In the genomic region with DNA sequence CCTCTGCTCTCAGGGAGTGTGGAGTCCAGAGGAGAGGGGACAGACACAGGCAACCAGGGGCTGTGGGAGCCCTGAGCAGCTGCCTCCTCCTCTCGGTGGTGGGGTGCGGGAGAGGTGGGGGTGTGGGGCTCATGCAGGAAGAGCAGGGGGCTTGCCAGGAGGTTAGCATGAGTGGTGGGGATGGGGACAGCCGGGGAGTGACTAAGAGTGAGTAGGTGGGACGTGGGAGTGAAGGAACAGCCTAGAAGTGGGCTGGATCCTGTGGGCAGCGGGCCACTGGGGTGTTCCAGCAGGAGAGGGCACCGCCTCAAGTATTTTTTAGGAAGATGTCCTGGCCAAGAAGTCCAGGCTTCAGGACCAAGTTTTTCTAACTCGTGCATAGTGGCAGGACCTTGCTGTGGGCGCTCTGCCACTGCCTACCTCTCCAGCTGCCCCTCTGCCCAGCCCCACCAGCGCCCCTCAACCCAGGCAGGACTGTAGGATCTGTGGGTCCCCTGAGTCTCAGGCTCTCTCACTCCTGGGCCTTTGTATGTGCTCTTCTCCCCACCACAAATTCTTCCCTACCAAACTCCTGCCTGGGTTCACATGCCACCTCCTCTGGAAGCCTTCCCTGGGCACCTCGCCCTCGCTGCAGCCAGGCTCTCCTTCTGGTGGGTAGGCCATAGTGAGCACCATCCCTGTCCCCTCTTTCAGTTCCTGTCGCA, we compare ENCODE assay signal across 19 cellular contexts. TPM values are rescaled to one million over a fixed set of nuclear protein-coding genes. Genes with fewer than 3 reads are reported as not detected.
A peak's percentile ranks its signal among the peaks of the same experiment; 100 is the strongest.
DNase-seq lines count a peak whose midpoint lies in the region; ATAC-seq, FAIRE-seq and TF ChIP-seq lines count a peak whose summit lies in the region.
"Had no signal": no experiment of that assay in that cellular context is flagged by ENCODE, and none has a peak within 500 bp of the region (broad histone marks: within the 10 kb centered on the region; RNA-seq: fewer than 3 reads in every experiment).

No MANE protein-coding gene starts in this region.

- no peaks in the 10 kb centered on the region for H3K27me3 ChIP-seq in Panc1 (ENCODE audit: control insufficient read depth, insufficient read depth, low read length)
- H3K27me3 ChIP-seq in H1 (replicated peaks in 1 of 4; ENCODE audit: control insufficient read depth in 3 of 4, extremely low read depth in 1 of 4, insufficient read depth in 3 of 4, low read length in 3 of 4), result no peaks in the 10 kb centered on the region
- no peaks in the 10 kb centered on the region for H3K27me3 ChIP-seq in SK-N-SH (ENCODE audit: insufficient read depth)
- H3K27me3 ChIP-seq: SJSA1 had no signal

- H4K20me1 ChIP-seq in H1 (replicated peaks in 1 of 2; ENCODE audit: control insufficient read depth in 1 of 2, insufficient read depth in 2 of 2, low read length in 2 of 2) (no peaks in the 10 kb centered on the region), SK-N-SH (ENCODE audit: insufficient read depth) (no peaks in the 10 kb centered on the region)

- POLR2A ChIA-PET in HEK293 (lab: Yijun Ruan, JAX), result no interaction called here
- POLR2A ChIA-PET in Panc1 (lab: Charles Lee), result no interaction called here
- POLR2A ChIA-PET in H1 (lab: Charles Lee; ENCODE audit: partially characterized antibody), result interaction anchor here (0.8 kb wide), 1 partner anchor 291 kb away, joined by 3 read pairs; no protein-coding TSS in a partner anchor
- POLR2A ChIA-PET in SK-N-SH (lab: Yijun Ruan, JAX), result no interaction called here

- DNase-seq in Panc1 (ENCODE audit: low read depth, low spot score) (no peak), H1 (ENCODE audit: low read depth in 1 of 2, low spot score in 2 of 2) (no peak), posterior vena cava (ENCODE audit: low spot score) (peak; percentile 68), SK-N-SH (no peak), superior temporal gyrus (ENCODE audit: extremely low spot score) (no peak), NCI-H2196 (lab: John Stamatoyannopoulos, UW; ENCODE audit: unreplicated experiment) (no peak)
- DNase-seq: CD4-positive, alpha-beta T cell; COR-L47; DMS79; HFFc6; NCI-H1105; NCI-H2029 treated with DMSO at 0.1 percent for 48 hours; NCI-H526; PC-3; RPMI8226 had no signal

- 89% methylated on average over 12 of the region's 12 CpGs; no CpG with 5 or more reads in 1 of the 2 experiments for WGBS in H1 (ENCODE audit: extremely low coverage in 1 of 2, insufficient coverage in 1 of 2, insufficient read length in 1 of 2, insufficient replicate concordance in 2 of 2, low coverage in 1 of 2, low lambda C conversion rate in 2 of 2, missing lambda C conversion rate in 1 of 2), 2 experiments
- 86% methylated on average over 9 of the region's 12 CpGs for WGBS in SK-N-SH (ENCODE audit: low lambda C conversion rate)

- TF ChIP-seq RAD21 in H1 (IDR thresholded peaks at IDR 0.05 in 1 of 2, conservative IDR thresholded peaks at IDR 0.05 in 1 of 2; ENCODE audit: low read depth in 2 of 2, low read length in 2 of 2), result no peak
- no peak for TF ChIP-seq RAD21 in SK-N-SH (IDR thresholded peaks at IDR 0.05; ENCODE audit: low read length)

- no peak overlapping the region for H3K4me2 ChIP-seq in H1 (ENCODE audit: insufficient read depth in 1 of 2, low read depth in 2 of 2, low read length in 2 of 2)
- H3K4me2 ChIP-seq in SK-N-SH, result no peak overlapping the region

- H3K27ac ChIP-seq in HEK293 (ENCODE audit: extremely low read depth, low read depth, low read length), result no peak overlapping the region
- H3K27ac ChIP-seq in Panc1 (ENCODE audit: low read length), result no peak overlapping the region
- no peak overlapping the region for H3K27ac ChIP-seq in H1 (ENCODE audit: low read depth, low read length)
- H3K27ac ChIP-seq in SK-N-SH (ENCODE audit: low read depth in 2 of 2, low read length in 1 of 2), result no peak overlapping the region
- H3K27ac ChIP-seq: SJSA1 had no signal

- H3K79me1 ChIP-seq in H1 (ENCODE audit: low read depth, low read length), result no peaks in the 10 kb centered on the region

- H2BK5ac ChIP-seq in H1 (ENCODE audit: low read depth, low read length), result no peak overlapping the region

- no peak overlapping the region for H3K18ac ChIP-seq in H1 (ENCODE audit: extremely low read depth, low read length)

- H3K23ac ChIP-seq in H1 (ENCODE audit: insufficient read length), result no peak overlapping the region

- H2BK120ac ChIP-seq in H1 (replicated peaks; ENCODE audit: low read depth, low read length), result peak overlapping the region; percentile 6

- H3F3A ChIP-seq in SK-N-SH (replicated peaks; ENCODE audit: insufficient read depth), result no peaks in the 10 kb centered on the region

- no peak overlapping the region for H2BK20ac ChIP-seq in H1 (ENCODE audit: low read length)

- no TSS peak for BruUV-seq in Panc1 (replicated peaks; lab: Mats Ljungman, UMichigan)

- peak; percentile 24; the same call in 1 of the 2 replicates for ATAC-seq in Panc1
- ATAC-seq: PC-3 had no signal

- H3K4ac ChIP-seq in H1 (replicated peaks; ENCODE audit: insufficient read length, low read depth, low read length), result no peak overlapping the region

- intact Hi-C loops in Panc1 (cut with micrococcal nuclease; ENCODE audit: unreplicated experiment), result no loop called here
- intact Hi-C loops in posterior vena cava (cut with DNase I), result no loop called here

- H3K56ac ChIP-seq in H1 (replicated peaks; ENCODE audit: insufficient read length, low read depth, low read length), result no peak overlapping the region

- no peak for TF ChIP-seq CTCF in HEK293 (tag by site-specific recombination; IDR thresholded peaks at IDR 0.05)
- no peak for TF ChIP-seq CTCF in Panc1 (IDR thresholded peaks at IDR 0.05)
- TF ChIP-seq CTCF in H1 (IDR thresholded peaks at IDR 0.05; ENCODE audit: control extremely low read depth in 1 of 3, insufficient read depth in 1 of 3, low read depth in 1 of 3, low read length in 3 of 3), result no peak
- no peak for TF ChIP-seq CTCF in SK-N-SH (IDR thresholded peaks at IDR 0.05)

- H3K9ac ChIP-seq in H1 (replicated peaks in 1 of 4; ENCODE audit: extremely low read depth in 1 of 4, low read depth in 3 of 4, low read length in 3 of 4) (no peak overlapping the region), SK-N-SH (no peak overlapping the region)

- peak overlapping the region; percentile 78 for H4K91ac ChIP-seq in H1 (replicated peaks; ENCODE audit: insufficient read length, low read length)

- H3K4me1 ChIP-seq in HEK293 (ENCODE audit: control insufficient read depth, insufficient read depth, low read length), result no peaks in the 10 kb centered on the region
- no peaks in the 10 kb centered on the region for H3K4me1 ChIP-seq in Panc1 (ENCODE audit: control insufficient read depth, insufficient read depth, low read length)
- peaks cover 0 to 4% (median 0%) of the 10 kb centered on the region in 4 experiments; a peak in 1 of 7 replicates for H3K4me1 ChIP-seq in H1 (replicated peaks in 1 of 4; ENCODE audit: control insufficient read depth in 3 of 4, insufficient read depth in 4 of 4, low read length in 3 of 4)
- peaks cover 0 to 3% of the 10 kb centered on the region in 2 experiments; a peak in 1 of 4 replicates for H3K4me1 ChIP-seq in SK-N-SH (ENCODE audit: control insufficient read depth in 1 of 2, insufficient read depth in 2 of 2, low read depth in 1 of 2, low read length in 1 of 2)
- H3K4me1 ChIP-seq: SJSA1 had no signal

- H3K9me2 ChIP-seq in SK-N-SH, result no peaks in the 10 kb centered on the region

- H3K4me3 ChIP-seq in HEK293 (ENCODE audit: low read depth, low read length) (no peak overlapping the region), Panc1 (ENCODE audit: low read depth in 2 of 2, low read length in 2 of 2) (no peak overlapping the region), H1 (ENCODE audit: extremely low read depth in 1 of 4, insufficient read depth in 2 of 4, low read depth in 3 of 4, low read length in 4 of 4) (no peak overlapping the region), SK-N-SH (ENCODE audit: low read depth in 2 of 2, low read length in 1 of 2) (no peak overlapping the region)
- H3K4me3 ChIP-seq: SJSA1 had no signal

- no peaks in the 10 kb centered on the region for H3K23me2 ChIP-seq in H1 (ENCODE audit: low read depth, low read length)

- H3K14ac ChIP-seq in H1 (ENCODE audit: insufficient read length), result no peak overlapping the region

- H4K8ac ChIP-seq in H1 (ENCODE audit: extremely low read depth, insufficient read depth, low read length), result peak overlapping the region; percentile 59

- no peak for TF ChIP-seq POLR2A in H1 (IDR thresholded peaks at IDR 0.05; ENCODE audit: control extremely low read depth in 1 of 2, low read depth in 2 of 2, low read length in 2 of 2)

- CTCF ChIA-PET in HEK293 (lab: Yijun Ruan, JAX), result interaction anchor here (1.0 to 1.2 kb wide), 2 partner anchors 32 to 42 kb away, joined by 3 to 4 read pairs; no protein-coding TSS in a partner anchor
- CTCF ChIA-PET in Panc1 (lab: Charles Lee), result no interaction called here
- CTCF ChIA-PET in H1 (lab: Charles Lee; ENCODE audit: partially characterized antibody), result interaction anchor here (1.2 to 1.9 kb wide), 5 partner anchors 11 to 32 kb away, joined by 3 to 5 read pairs (median 3); no protein-coding TSS in a partner anchor
- CTCF ChIA-PET in SK-N-SH (lab: Yijun Ruan, JAX), result no interaction called here

- TF ChIP-seq EP300 in H1 (IDR thresholded peaks at IDR 0.05; ENCODE audit: borderline replicate concordance in 1 of 2, low read depth in 2 of 2, low read length in 2 of 2), result no peak
- TF ChIP-seq EP300 in SK-N-SH (IDR thresholded peaks at IDR 0.05; ENCODE audit: borderline replicate concordance in 1 of 2, low read depth in 1 of 2, low read length in 1 of 2), result no peak

- no peak overlapping the region for H2AFZ ChIP-seq in H1 (ENCODE audit: low read length)
- no peak overlapping the region for H2AFZ ChIP-seq in SK-N-SH (ENCODE audit: low read depth)

- no peaks in the 10 kb centered on the region for H3K79me2 ChIP-seq in H1 (ENCODE audit: control insufficient read depth in 1 of 2, insufficient read depth in 2 of 2, low read length in 2 of 2)
- H3K79me2 ChIP-seq in SK-N-SH (ENCODE audit: insufficient read depth), result no peaks in the 10 kb centered on the region

- H4K5ac ChIP-seq in H1 (ENCODE audit: insufficient read length, low read depth, low read length), result peak overlapping the region; percentile 10

- H2BK12ac ChIP-seq in H1 (ENCODE audit: low read depth, low read length), result no peak overlapping the region

- FAIRE-seq in H1 (lab: Jason Lieb, UNC), result no peak
- FAIRE-seq: GM19239, H54 had no signal

- H2BK15ac ChIP-seq in H1 (ENCODE audit: low read length), result no peak overlapping the region

- no peaks in the 10 kb centered on the region for H3K36me3 ChIP-seq in HEK293 (ENCODE audit: control insufficient read depth in 2 of 2, insufficient read depth in 1 of 2, low read length in 2 of 2)
- no peaks in the 10 kb centered on the region for H3K36me3 ChIP-seq in Panc1 (ENCODE audit: control insufficient read depth, insufficient read depth, low read length)
- H3K36me3 ChIP-seq in H1 (ENCODE audit: control insufficient read depth in 2 of 4, insufficient read depth in 4 of 4, low read length in 3 of 4), result no peaks in the 10 kb centered on the region
- H3K36me3 ChIP-seq in SK-N-SH (replicated peaks in 1 of 2; ENCODE audit: control insufficient read depth in 1 of 2, insufficient read depth in 2 of 2, low read length in 1 of 2), result no peaks in the 10 kb centered on the region
- H3K36me3 ChIP-seq: SJSA1 had no signal

- H3K9me3 ChIP-seq in HEK293 (ENCODE audit: control insufficient read depth, insufficient read depth, low read depth, low read length), result no peaks in the 10 kb centered on the region
- no peaks in the 10 kb centered on the region for H3K9me3 ChIP-seq in Panc1 (ENCODE audit: control insufficient read depth, insufficient read depth, low read depth, low read length)
- H3K9me3 ChIP-seq in H1 (ENCODE audit: insufficient read depth in 2 of 2, low read depth in 1 of 2, low read length in 1 of 2), result no peaks in the 10 kb centered on the region
- no peaks in the 10 kb centered on the region for H3K9me3 ChIP-seq in SK-N-SH
- H3K9me3 ChIP-seq: SJSA1 had no signal

- in situ Hi-C loops in Panc1 (cut with HindIII; ENCODE audit: low pct_unique_long_range_greater_than_20kb, low sequenced_read_pairs), result no loop called here

- H2AK5ac ChIP-seq in H1 (ENCODE audit: low read depth, low read length), result no peak overlapping the region

RNA-seq across cellular contexts. Expression of a gene that starts 18.8 kb away (rescaled TPM):
- total RNA-seq in Panc1 (2021; ENCODE audit: unreplicated experiment), result 0.72 TPM
- 1.4 TPM for polyA plus RNA-seq in Panc1 (2012; ENCODE audit: insufficient read length)
- total RNA-seq in H1 (2021; fragmentation: NEBNext Ultra II Directional; extraction: Animal tissue kit (Norgen Biotek cat#: 25700)), result 4.9 and 5.7 TPM in 2 replicates
- polyA plus RNA-seq in H1 (2011; rRNA removed), result 0.80 and 0.85 TPM in 2 replicates
- 1.6 TPM for polyA plus RNA-seq in H1 (2011; cell fraction: cytosol; rRNA removed)
- polyA plus RNA-seq in H1 (2011; cell fraction: nucleus; rRNA removed), result 3.3 TPM
- polyA plus RNA-seq in H1 (2012, experiment 1 of 2), result 1.7 to 3.9 TPM (median 2.8 TPM) in 4 replicates
- 1.1 TPM for polyA plus RNA-seq in H1 (2012, experiment 2 of 2)
- polyA plus RNA-seq in H1 (2013, experiment 1 of 2), result 1.1 TPM
- polyA plus RNA-seq in H1 (2013, experiment 2 of 2), result 0.96 TPM
- polyA minus RNA-seq in H1 (2011; rRNA and poly(A)+ RNA removed), result 2.1 and 3.0 TPM in 2 replicates
- 2.3 TPM for polyA minus RNA-seq in H1 (2011; cell fraction: cytosol; rRNA and poly(A)+ RNA removed)
- 3.0 TPM for polyA minus RNA-seq in H1 (2011; cell fraction: nucleus; rRNA and poly(A)+ RNA removed)
- total RNA-seq in posterior vena cava, result not detected
- not detected in 2 replicates for polyA plus RNA-seq in SK-N-SH (2012; rRNA removed)
- not detected in 2 replicates for polyA plus RNA-seq in SK-N-SH (2012; cell fraction: cytosol; rRNA removed)
- 0.01 and 0.05 TPM in 2 replicates for polyA plus RNA-seq in SK-N-SH (2012; cell fraction: nucleus; rRNA removed)

RNA-seq across cellular contexts. Expression of a gene that starts 56.6 kb away (rescaled TPM):
- 152 TPM for total RNA-seq in Panc1 (2021; ENCODE audit: unreplicated experiment)
- 170 TPM for polyA plus RNA-seq in Panc1 (2012; ENCODE audit: insufficient read length)
- total RNA-seq in H1 (2021; fragmentation: NEBNext Ultra II Directional; extraction: Animal tissue kit (Norgen Biotek cat#: 25700)), result 120 and 123 TPM in 2 replicates
- 97.7 and 138 TPM in 2 replicates for polyA plus RNA-seq in H1 (2011; rRNA removed)
- 101 TPM for polyA plus RNA-seq in H1 (2011; cell fraction: cytosol; rRNA removed)
- 141 TPM for polyA plus RNA-seq in H1 (2011; cell fraction: nucleus; rRNA removed)
- polyA plus RNA-seq in H1 (2012, experiment 1 of 2), result 63.7 to 113 TPM (median 105 TPM) in 4 replicates
- polyA plus RNA-seq in H1 (2012, experiment 2 of 2), result 94.8 TPM
- 126 TPM for polyA plus RNA-seq in H1 (2013, experiment 1 of 2)
- polyA plus RNA-seq in H1 (2013, experiment 2 of 2), result 114 TPM
- 49.7 and 53.7 TPM in 2 replicates for polyA minus RNA-seq in H1 (2011; rRNA and poly(A)+ RNA removed)
- polyA minus RNA-seq in H1 (2011; cell fraction: cytosol; rRNA and poly(A)+ RNA removed), result 40.4 TPM
- polyA minus RNA-seq in H1 (2011; cell fraction: nucleus; rRNA and poly(A)+ RNA removed), result 28.9 TPM
- total RNA-seq in posterior vena cava, result 100 to 1,000 TPM in 1 of 2 donors, 10 to 100 TPM in 1; 80.3 to 104 TPM
- polyA plus RNA-seq in SK-N-SH (2012; rRNA removed), result 307 and 359 TPM in 2 replicates
- 181 and 270 TPM in 2 replicates for polyA plus RNA-seq in SK-N-SH (2012; cell fraction: cytosol; rRNA removed)
- 436 and 654 TPM in 2 replicates for polyA plus RNA-seq in SK-N-SH (2012; cell fraction: nucleus; rRNA removed)

Comparison
In these comparisons a context has a peak if more than half of its experiments do, and no peak if none do; other contexts are left out.
1. CTCF ChIA-PET loops: an anchor here in HEK293 (1.0 to 1.2 kb wide) and H1 (1.2 to 1.9 kb wide); none called in Panc1 and SK-N-SH.